Comparison of ENCODE assay signal across 26 cellular contexts in the genomic region with DNA sequence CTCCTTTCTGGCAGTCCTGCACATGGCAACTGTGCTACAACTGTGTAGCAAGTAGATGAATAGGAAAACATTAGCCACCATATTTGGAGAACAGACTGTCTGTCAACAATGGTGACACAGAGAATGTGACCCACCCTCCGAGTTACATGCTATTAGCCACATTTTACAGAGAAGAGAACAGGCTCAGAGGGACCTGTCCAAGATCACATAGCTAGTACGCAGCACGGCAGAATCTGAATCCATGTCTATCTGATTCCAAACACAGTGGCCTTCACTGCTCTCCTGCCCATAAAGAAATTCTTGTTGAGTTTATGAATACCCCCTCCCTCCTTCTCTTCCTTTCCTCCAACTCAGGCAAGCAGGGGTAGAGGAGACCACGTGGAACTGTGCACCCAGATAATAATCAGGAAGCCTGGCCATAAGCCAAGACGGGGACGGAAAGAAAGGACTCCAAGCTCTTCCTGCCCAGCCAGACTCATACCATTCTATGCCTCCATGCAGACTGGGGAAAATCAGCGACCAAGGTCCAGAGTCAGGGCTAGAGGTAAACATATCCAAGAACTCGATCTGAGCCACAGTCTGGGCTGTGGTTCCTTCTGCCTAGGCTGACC.
DNase-seq lines count a peak whose midpoint lies in the region; ATAC-seq, FAIRE-seq and TF ChIP-seq lines count a peak whose summit lies in the region.
"Had no signal": no experiment of that assay in that cellular context is flagged by ENCODE, and none has a peak within 500 bp of the region (broad histone marks: within the 10 kb centered on the region; RNA-seq: fewer than 3 reads in every experiment).

No MANE protein-coding gene starts in this region.

- no peak overlapping the region for H3K27ac ChIP-seq in right cardiac atrium (ENCODE audit: low read length)
- no peak overlapping the region for H3K27ac ChIP-seq in K562 (ENCODE audit: extremely low read depth, low read depth, low read length)
- peak overlapping the region in 1 of 2 donors; percentile 19 for H3K27ac ChIP-seq in liver (ENCODE audit: low read depth in 1 of 2, low read length in 2 of 2)
- H3K27ac ChIP-seq: testis, uterus had no signal

- H3K4me1 ChIP-seq in right cardiac atrium (ENCODE audit: control insufficient read depth, insufficient read depth, low read length), result peaks cover 15% of the 10 kb centered on the region
- peaks cover 0 to 3% of the 10 kb centered on the region in 2 experiments; a peak in 2 of 5 replicates for H3K4me1 ChIP-seq in K562 (replicated peaks in 1 of 2; ENCODE audit: control insufficient read depth in 2 of 2, insufficient read depth in 2 of 2, low read length in 2 of 2)
- H3K4me1 ChIP-seq in liver (ENCODE audit: control insufficient read depth in 4 of 4, insufficient read depth in 4 of 4, low read length in 3 of 4), result peaks cover 18 to 56% (median 38%) of the 10 kb centered on the region in 4 donors
- H3K4me1 ChIP-seq: testis, uterus had no signal

- 43% methylated on average over 8 of the region's 8 CpGs for WGBS in right cardiac atrium
- 1% methylated on average over 8 of the region's 8 CpGs for WGBS in K562 (ENCODE audit: insufficient coverage, low coverage, missing lambda C conversion rate)
- WGBS in liver, result 42% methylated on average over 8 of the region's 8 CpGs

- no TSS peak for BruUV-seq in K562 (replicated peaks; lab: Mats Ljungman, UMichigan)

- TF ChIP-seq CTCF in K562 (IDR thresholded peaks at IDR 0.05 in 2 of 3, conservative IDR thresholded peaks at IDR 0.05 in 1 of 3; ENCODE audit: insufficient read depth in 2 of 3, low read depth in 1 of 3, low read length in 3 of 3), result no peak
- TF ChIP-seq CTCF in liver (IDR thresholded peaks at IDR 0.05; ENCODE audit: low read depth, low read length, missing input control), result no peak

- no peak overlapping the region; the same call in 1 of the 2 replicates for H3K4me2 ChIP-seq in K562 (ENCODE audit: insufficient read depth, low read length)

- no peaks in the 10 kb centered on the region for H4K20me1 ChIP-seq in K562 (replicated peaks; ENCODE audit: control insufficient read depth, insufficient read depth, low read length)

- TF ChIP-seq RAD21 in K562 (CRISPR knock-in tag; conservative IDR thresholded peaks at IDR 0.05 in 1 of 2, IDR thresholded peaks at IDR 0.05 in 1 of 2) (no peak), liver (IDR thresholded peaks at IDR 0.05) (no peak)

- POLR2A ChIA-PET in K562 (lab: Yijun Ruan, JAX), result interaction anchor here (0.7 to 1.0 kb wide), 2 partner anchors 30 to 192 kb away, joined by 3 to 4 read pairs; no protein-coding TSS in a partner anchor

- DNase-seq in right cardiac atrium (no peak), Right ventricle myocardium inferior (ENCODE audit: missing footprints) (no peak), K562 (ENCODE audit: extremely low read depth in 1 of 4, low spot score in 3 of 4) (peak in 2 of 4 experiments; percentile 17 to 21), glomerular visceral epithelial cell (ENCODE audit: extremely low spot score) (no peak), NK-92 (lab: John Stamatoyannopoulos, UW; ENCODE audit: unreplicated experiment) (no peak), GM19240 (ENCODE audit: insufficient read length, low spot score) (no peak)
- DNase-seq: activated CD4-positive, alpha-beta T cell treated with anti-CD3 and anti-CD28 coated beads for 1 hour; activated CD8-positive, alpha-beta T cell treated with anti-CD3 and anti-CD28 coated beads, Interleukin-2, amount 10 ng/mL, durations not matched to agents 7 days and 5 days; activated naive CD4-positive, alpha-beta T cell treated with anti-CD3 and anti-CD28 coated beads for 36 hours; CD4-positive, alpha-beta memory T cell; foreskin melanocyte; H9; kidney glomerular epithelial cell; mammary epithelial cell; NCI-H1436; NCI-H345; nephron progenitor cell; RPMI8226; stimulated activated naive CD4-positive, alpha-beta T cell; testis; uterus had no signal

- intact Hi-C loops in right cardiac atrium (cut with DNase I), result no loop called here
- intact Hi-C loops in Right ventricle myocardium inferior (cut with DNase I), result no loop called here
- intact Hi-C loops in K562 (cut with micrococcal nuclease), result no loop called here

- CTCF ChIA-PET in K562 (lab: Yijun Ruan, JAX; ENCODE audit: low intra/inter-chr PET ratio), result no interaction called here

- H3K9me3 ChIP-seq in right cardiac atrium (ENCODE audit: control insufficient read depth, low read length), result no peaks in the 10 kb centered on the region
- H3K9me3 ChIP-seq in K562 (replicated peaks; ENCODE audit: control insufficient read depth, insufficient read depth, low read depth, low read length), result no peaks in the 10 kb centered on the region
- H3K9me3 ChIP-seq in liver (ENCODE audit: control insufficient read depth in 4 of 4, low read length in 3 of 4), result no peaks in the 10 kb centered on the region
- H3K9me3 ChIP-seq: testis, uterus had no signal

- TF ChIP-seq POLR2A in K562 (conservative IDR thresholded peaks at IDR 0.05), result no peak

- H3K36me3 ChIP-seq in K562 (ENCODE audit: control insufficient read depth, insufficient read depth, low read length) (no peaks in the 10 kb centered on the region), liver (ENCODE audit: control insufficient read depth in 4 of 4, insufficient read depth in 3 of 4, low read depth in 1 of 4, low read length in 3 of 4) (no peaks in the 10 kb centered on the region)
- H3K36me3 ChIP-seq: uterus had no signal

- no peaks in the 10 kb centered on the region for H3K79me2 ChIP-seq in K562 (ENCODE audit: control insufficient read depth, insufficient read depth, low read length)

- H2AFZ ChIP-seq in K562 (ENCODE audit: low read depth, low read length), result no peak overlapping the region

- H3K27me3 ChIP-seq in right cardiac atrium (ENCODE audit: control insufficient read depth, insufficient read depth) (no peaks in the 10 kb centered on the region), K562 (ENCODE audit: control insufficient read depth in 2 of 2, insufficient read depth in 2 of 2, low read length in 2 of 2) (peaks cover 0 to 5% of the 10 kb centered on the region in 2 experiments; a peak in 2 of 5 replicates), liver (ENCODE audit: control insufficient read depth in 4 of 4, insufficient read depth in 4 of 4, low read length in 3 of 4) (no peaks in the 10 kb centered on the region)
- H3K27me3 ChIP-seq: testis, uterus had no signal

- H3K9ac ChIP-seq in K562 (ENCODE audit: insufficient read depth in 1 of 2, low read depth in 2 of 2, low read length in 2 of 2), result no peak overlapping the region
- H3K9ac ChIP-seq in liver (ENCODE audit: low read depth in 1 of 2, low read length in 2 of 2), result no peak overlapping the region

- no peaks in the 10 kb centered on the region for H3K9me1 ChIP-seq in K562 (ENCODE audit: control insufficient read depth, insufficient read depth, low read length)

- TF ChIP-seq EP300 in K562 (IDR thresholded peaks at IDR 0.05; ENCODE audit: low read length), result no peak

- ATAC-seq in right cardiac atrium (peak; percentile 12 to 15), Right ventricle myocardium inferior (no peak), K562 (peak; percentile 20; the same call in 2 of the 3 replicates), HG02840 (IDR thresholded peaks at IDR 0.05; ENCODE audit: low FRiP score, unreplicated experiment) (no peak)
- ATAC-seq: activated CD8-positive, alpha-beta T cell treated with anti-CD3 and anti-CD28 coated beads, Interleukin-2, amount 10 ng/mL, durations not matched to agents 7 days and 5 days had no signal

- H3K4me3 ChIP-seq in right cardiac atrium (ENCODE audit: low read length) (no peak overlapping the region), K562 (no peak overlapping the region), liver (ENCODE audit: low read depth in 1 of 3, low read length in 3 of 3) (no peak overlapping the region)
- H3K4me3 ChIP-seq: skin epidermis, testis, uterus had no signal

- in situ Hi-C loops in K562 (cut with MboI), result no loop called here

- FAIRE-seq in K562 (lab: Jason Lieb, UNC), result no peak
- FAIRE-seq: GM12892, TTC549 had no signal

TF ChIP-seq in K562, 482 proteins besides CTCF, POLR2A, EP300 and RAD21 (continues in another document):
- TF ChIP-seq KLF1 (tag; IDR thresholded peaks at IDR 0.05) (no peak), CEBPG (CRISPR knock-in tag; IDR thresholded peaks at IDR 0.05) (no peak), CEBPG (tag; conservative IDR thresholded peaks at IDR 0.05 in 1 of 2, IDR thresholded peaks at IDR 0.05 in 1 of 2) (no peak), ZNF224 (CRISPR knock-in tag; IDR thresholded peaks at IDR 0.05) (no peak)
- TF ChIP-seq, protein P1, sequence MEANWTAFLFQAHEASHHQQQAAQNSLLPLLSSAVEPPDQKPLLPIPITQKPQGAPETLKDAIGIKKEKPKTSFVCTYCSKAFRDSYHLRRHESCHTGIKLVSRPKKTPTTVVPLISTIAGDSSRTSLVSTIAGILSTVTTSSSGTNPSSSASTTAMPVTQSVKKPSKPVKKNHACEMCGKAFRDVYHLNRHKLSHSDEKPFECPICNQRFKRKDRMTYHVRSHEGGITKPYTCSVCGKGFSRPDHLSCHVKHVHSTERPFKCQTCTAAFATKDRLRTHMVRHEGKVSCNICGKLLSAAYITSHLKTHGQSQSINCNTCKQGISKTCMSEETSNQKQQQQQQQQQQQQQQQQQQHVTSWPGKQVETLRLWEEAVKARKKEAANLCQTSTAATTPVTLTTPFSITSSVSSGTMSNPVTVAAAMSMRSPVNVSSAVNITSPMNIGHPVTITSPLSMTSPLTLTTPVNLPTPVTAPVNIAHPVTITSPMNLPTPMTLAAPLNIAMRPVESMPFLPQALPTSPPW (CRISPR knock-in tag; IDR thresholded peaks at IDR 0.05), result no peak

TF ChIP-seq in liver, 16 proteins besides CTCF, POLR2A, EP300 and RAD21:
- TF ChIP-seq JUND (IDR thresholded peaks at IDR 0.05) (no peak), HNF4A (conservative IDR thresholded peaks at IDR 0.05) (peak; percentile 53 to 56), SP1 (IDR thresholded peaks at IDR 0.05) (peak; percentile 24)

Comparison
In these comparisons a context has a peak if more than half of its experiments do, and no peak if none do; other contexts are left out.
1. ATAC-seq: peak in right cardiac atrium (2 of 2) and K562 (single experiment); none in Right ventricle myocardium inferior (single experiment) and HG02840 (single experiment).